Comparison of ENCODE assay signal across 1 cellular context in the genomic region with DNA sequence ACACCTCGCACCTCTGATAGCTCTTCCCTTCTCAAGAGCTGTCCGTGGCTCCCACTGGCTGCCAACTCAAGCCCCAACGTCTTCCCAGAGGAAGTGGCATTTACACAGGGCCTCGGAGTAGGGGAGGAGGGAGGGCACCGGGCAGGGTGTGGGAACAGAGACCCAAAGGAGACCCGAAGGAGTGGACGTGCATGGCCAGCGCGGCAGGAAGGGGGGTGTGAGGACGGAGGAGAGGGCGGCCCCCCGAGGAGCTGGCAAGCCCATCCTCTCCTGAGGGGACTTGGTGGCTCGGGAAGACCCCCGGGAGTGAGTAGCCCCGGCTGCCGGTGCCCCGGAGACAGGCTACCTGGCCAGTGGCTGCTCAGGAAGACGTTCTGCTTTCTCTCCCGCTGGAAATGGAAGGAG.
TF ChIP-seq lines count a peak whose summit lies in the region.

No MANE protein-coding gene starts in this region.

TF ChIP-seq in HepG2, 621 proteins besides CTCF, POLR2A, EP300 and RAD21 (continued from another document):
- TF ChIP-seq JUNB (CRISPR knock-in tag; IDR thresholded peaks at IDR 0.05; ENCODE audit: borderline replicate concordance) = no peak
TF ChIP-seq in HepG2: peak in this region for 0.
